ENCODE assay signal across 16 cellular contexts in genomic region chr6:44487611-44488010, GRCh38.
A peak's percentile ranks its signal among the peaks of the same experiment; 100 is the strongest.
DNase-seq lines count a peak whose midpoint lies in the region; ATAC-seq, FAIRE-seq and TF ChIP-seq lines count a peak whose summit lies in the region.
"Had no signal": no experiment of that assay in that cellular context is flagged by ENCODE, and none has a peak within 500 bp of the region (broad histone marks: within the 10 kb centered on the region; RNA-seq: fewer than 3 reads in every experiment).

No MANE protein-coding gene starts in this region.

- H3K79me2 ChIP-seq in keratinocyte (ENCODE audit: control insufficient read depth, insufficient read depth, low read length) (no peaks in the 10 kb centered on the region), osteoblast (ENCODE audit: insufficient read depth, low read length) (no peaks in the 10 kb centered on the region)

- TF ChIP-seq CTCF in keratinocyte (optimal IDR thresholded peaks at IDR 0.05 in 1 of 3, IDR thresholded peaks at IDR 0.05 in 1 of 3, conservative IDR thresholded peaks at IDR 0.05 in 1 of 3; ENCODE audit: extremely low read depth in 1 of 3, insufficient read depth in 2 of 3, low read length in 3 of 3) (no peak), osteoblast (IDR thresholded peaks at IDR 0.05; ENCODE audit: extremely low read depth, low read depth, low read length) (no peak)

- H3K4me1 ChIP-seq in SJCRH30: peaks cover 50% of the 10 kb centered on the region
- peaks cover 54% of the 10 kb centered on the region for H3K4me1 ChIP-seq in keratinocyte (ENCODE audit: control insufficient read depth, extremely low read depth, insufficient read depth, low read length)
- peaks cover 13% of the 10 kb centered on the region for H3K4me1 ChIP-seq in osteoblast (ENCODE audit: insufficient read depth, low read length)

- H4K20me1 ChIP-seq in keratinocyte (ENCODE audit: control insufficient read depth, extremely low read depth, insufficient read depth, low read length): no peaks in the 10 kb centered on the region
- no peaks in the 10 kb centered on the region for H4K20me1 ChIP-seq in osteoblast (ENCODE audit: insufficient read depth, low read length)

- intact Hi-C loops in sciatic nerve (cut with DNase I): no loop called here

- H2AFZ ChIP-seq in keratinocyte (ENCODE audit: control insufficient read depth, low read length) (no peak overlapping the region), osteoblast (ENCODE audit: low read length) (no peak overlapping the region)

- H3K4me2 ChIP-seq in keratinocyte (ENCODE audit: control insufficient read depth, extremely low read depth, insufficient read depth, low read depth, low read length) (no peak overlapping the region), osteoblast (ENCODE audit: insufficient read depth, low read length) (no peak overlapping the region)
- H3K4me2 ChIP-seq: A549 had no signal

- H3K9me3 ChIP-seq in SJCRH30 (replicated peaks) (no peaks in the 10 kb centered on the region), keratinocyte (ENCODE audit: control insufficient read depth, low read depth, low read length) (no peaks in the 10 kb centered on the region), osteoblast (ENCODE audit: low read depth, low read length) (no peaks in the 10 kb centered on the region)
- H3K9me3 ChIP-seq: A549 had no signal

- dilution Hi-C loops in keratinocyte (cut with MboI; ENCODE audit: extremely low pct_ligation_motif_present, low sequenced_read_pairs): no loop called here

- H3K27ac ChIP-seq in SJCRH30 (peak overlapping the region; percentile 88), keratinocyte (ENCODE audit: control insufficient read depth, insufficient read depth, low read length) (no peak overlapping the region), osteoblast (ENCODE audit: low read depth, low read length) (no peak overlapping the region)
- H3K27ac ChIP-seq: A549 had no signal

- H3K36me3 ChIP-seq in SJCRH30 (no peaks in the 10 kb centered on the region), keratinocyte (ENCODE audit: control insufficient read depth in 2 of 2, extremely low read depth in 1 of 2, insufficient read depth in 2 of 2, low read length in 2 of 2) (no peaks in the 10 kb centered on the region), osteoblast (ENCODE audit: insufficient read depth, low read length) (no peaks in the 10 kb centered on the region)

- H3K27me3 ChIP-seq in SJCRH30 (no peaks in the 10 kb centered on the region), keratinocyte (ENCODE audit: control insufficient read depth, extremely low read depth, insufficient read depth, low read length) (no peaks in the 10 kb centered on the region), osteoblast (ENCODE audit: insufficient read depth, low read length) (peaks cover 2% of the 10 kb centered on the region)

- DNase-seq in HTR-8/SVneo (ENCODE audit: insufficient read length, low spot score) (no peak), SJCRH30 (peak; percentile 90 to 96), keratinocyte (ENCODE audit: low read depth, low spot score) (no peak), osteoblast (ENCODE audit: insufficient read length, low spot score, missing footprints) (no peak), T-helper 9 cell (no peak), sciatic nerve (ENCODE audit: low spot score) (no peak)
- DNase-seq: CD8-positive, alpha-beta T cell; COR-L47; DMS153; DMS79 treated with DMSO at 0.1 percent for 48 hours; GDM1; HCEC 1CT had no signal

- no peak for ATAC-seq in GM21381 (IDR thresholded peaks at IDR 0.05; ENCODE audit: unreplicated experiment)
- ATAC-seq in sciatic nerve: no peak
- ATAC-seq: A549; CD8-positive, alpha-beta T cell had no signal

- FAIRE-seq in HTR-8/SVneo (lab: Jason Lieb, UNC): peak; percentile 75
- FAIRE-seq in keratinocyte (lab: Jason Lieb, UNC): peak; percentile 78
- FAIRE-seq: A549, D721Med, GM12892 had no signal

- no peaks in the 10 kb centered on the region for H3K9me1 ChIP-seq in keratinocyte (ENCODE audit: control insufficient read depth, extremely low read depth, insufficient read depth, low read length)

- H3K4me3 ChIP-seq in SJCRH30: peak overlapping the region; percentile 14
- H3K4me3 ChIP-seq in keratinocyte (ENCODE audit: control insufficient read depth in 2 of 3, extremely low read depth in 1 of 3, insufficient read depth in 2 of 3, low read depth in 1 of 3, low read length in 3 of 3): no peak overlapping the region
- H3K4me3 ChIP-seq in osteoblast (ENCODE audit: insufficient read depth, low read length): no peak overlapping the region
- H3K4me3 ChIP-seq: A549 had no signal

- H3K9ac ChIP-seq in keratinocyte (ENCODE audit: control insufficient read depth, extremely low read depth, insufficient read depth, low read length): no peak overlapping the region

Comparison
In these comparisons a context has a peak if more than half of its experiments do, and no peak if none do; other contexts are left out.
1. DNase-seq: peak in SJCRH30 (2 of 2); none in HTR-8/SVneo (single experiment), keratinocyte (single experiment), osteoblast (single experiment), T-helper 9 cell (single experiment) and sciatic nerve (single experiment).